10 cellular contexts compared by ENCODE assay signal in genomic region chr1:1004780-1005697, GRCh38. TPM values are rescaled to one million over a fixed set of nuclear protein-coding genes. Genes with fewer than 3 reads are reported as not detected.
DNase-seq lines count a peak whose midpoint lies in the region; ATAC-seq and TF ChIP-seq lines count a peak whose summit lies in the region.
"Had no signal": no experiment of that assay in that cellular context is flagged by ENCODE, and none has a peak within 500 bp of the region (broad histone marks: within the 10 kb centered on the region; RNA-seq: fewer than 3 reads in every experiment).

No MANE protein-coding gene starts in this region.

- TF ChIP-seq CTCF in RWPE2 (IDR thresholded peaks at IDR 0.05; ENCODE audit: poor library complexity, severe bottlenecking): no peak
- TF ChIP-seq CTCF in sigmoid colon (IDR thresholded peaks at IDR 0.05): no peak
- no peak for TF ChIP-seq CTCF in prostate gland (IDR thresholded peaks at IDR 0.05)

- H4K20me1 ChIP-seq in GM23248 (ENCODE audit: insufficient read depth): no peaks in the 10 kb centered on the region

- H3K4me2 ChIP-seq in GM23248 (ENCODE audit: unreplicated experiment): no peak overlapping the region

- ATAC-seq in RWPE2 (ENCODE audit: low read depth) (no peak; the same call in 2 of the 3 replicates), Right ventricle myocardium superior (ENCODE audit: poor library complexity) (peak; percentile 13), GM19351 (IDR thresholded peaks at IDR 0.05; ENCODE audit: unreplicated experiment) (no peak), GM21723 (IDR thresholded peaks at IDR 0.05; ENCODE audit: unreplicated experiment) (no peak)

- DNase-seq in GM23248 (peak; percentile 62), RWPE2 (ENCODE audit: low spot score) (peak; percentile 33), Right ventricle myocardium superior (peak; percentile 74), sigmoid colon (peak; percentile 79), mesenteric fat pad (ENCODE audit: low spot score) (no peak), prostate gland (ENCODE audit: low spot score) (no peak)
- DNase-seq: activated T-cell treated with anti-CD3 and anti-CD28 coated beads, Interleukin-2, amount 50 U/mL, for 1 hour had no signal

- WGBS in GM23248 (ENCODE audit: low coverage in 1 of 2, low lambda C conversion rate in 2 of 2, missing lambda C conversion rate in 2 of 2), 2 experiments: 28% methylated on average over 21 of the region's 21 CpGs
- WGBS in sigmoid colon, 2 donors: 16 to 19% methylated on average over 21 of the region's 21 CpGs
- 38% methylated on average over 20 of the region's 21 CpGs for WGBS in prostate gland

- TF ChIP-seq EP300 in sigmoid colon (IDR thresholded peaks at IDR 0.05): no peak

- H3K4me1 ChIP-seq in GM23248 (ENCODE audit: insufficient read depth) (no peaks in the 10 kb centered on the region; the same call in 1 of the 2 replicates), RWPE2 (ENCODE audit: insufficient read depth, poor library complexity, severe bottlenecking) (peaks cover 6% of the 10 kb centered on the region), sigmoid colon (peaks cover 0 to 36% (median 27%) of the 10 kb centered on the region in 4 donors), prostate gland (replicated peaks) (peaks cover 5% of the 10 kb centered on the region)

- TF ChIP-seq POLR2A in sigmoid colon (IDR thresholded peaks at IDR 0.05) (no peak), prostate gland (IDR thresholded peaks at IDR 0.05) (no peak)

- H2AFZ ChIP-seq in GM23248: no peak overlapping the region

- no peaks in the 10 kb centered on the region for H3K9me3 ChIP-seq in GM23248 (ENCODE audit: low read depth)
- H3K9me3 ChIP-seq in RWPE2 (ENCODE audit: severe bottlenecking): no peaks in the 10 kb centered on the region
- no peaks in the 10 kb centered on the region for H3K9me3 ChIP-seq in sigmoid colon
- H3K9me3 ChIP-seq in prostate gland: no peaks in the 10 kb centered on the region

- in situ Hi-C loops in GM23248 (cut with MboI): no loop called here

- no peaks in the 10 kb centered on the region for H3K36me3 ChIP-seq in GM23248 (ENCODE audit: low read depth)
- no peaks in the 10 kb centered on the region for H3K36me3 ChIP-seq in RWPE2 (ENCODE audit: low read depth)
- no peaks in the 10 kb centered on the region for H3K36me3 ChIP-seq in sigmoid colon
- H3K36me3 ChIP-seq in prostate gland: no peaks in the 10 kb centered on the region

- H3K9me2 ChIP-seq in GM23248 (ENCODE audit: insufficient read depth): no peaks in the 10 kb centered on the region

- no peaks in the 10 kb centered on the region for H3F3A ChIP-seq in GM23248 (ENCODE audit: insufficient read depth)

- no peak overlapping the region for H3K9ac ChIP-seq in GM23248

- H3K27ac ChIP-seq in GM23248 (no peak overlapping the region), RWPE2 (ENCODE audit: poor library complexity, severe bottlenecking) (no peak overlapping the region), sigmoid colon (peak overlapping the region in 2 of 4 donors; percentile 40 to 47), prostate gland (peak overlapping the region in 1 of 2 donors; percentile 26)

- H3K4me3 ChIP-seq in GM23248 (no peak overlapping the region), RWPE2 (ENCODE audit: severe bottlenecking) (no peak overlapping the region), sigmoid colon (no peak overlapping the region), prostate gland (no peak overlapping the region)

- H3K27me3 ChIP-seq in GM23248 (replicated peaks; ENCODE audit: insufficient read depth) (no peaks in the 10 kb centered on the region), RWPE2 (ENCODE audit: insufficient read depth, poor library complexity, severe bottlenecking) (no peaks in the 10 kb centered on the region), sigmoid colon (no peaks in the 10 kb centered on the region), prostate gland (replicated peaks; ENCODE audit: insufficient read depth) (no peaks in the 10 kb centered on the region)

- H3K79me2 ChIP-seq in GM23248 (ENCODE audit: insufficient read depth): no peaks in the 10 kb centered on the region

- intact Hi-C loops in Right ventricle myocardium superior (cut with DNase I) (no loop called here), sigmoid colon (cut with DNase I) (no loop called here), prostate gland (cut with DNase I) (no loop called here)

RNA-seq across cellular contexts. Expression of gene HES4, which starts 5.1 kb away (rescaled TPM):
- 3.1 and 7.6 TPM in 2 replicates for total RNA-seq in GM23248 (2014; rRNA removed; shearing (Covaris generic))
- polyA plus RNA-seq in GM23248 (2016; fragmentation: Nextera tagmentation; extraction: Ambion mirVana) (3.7 and 4.1 TPM in 2 replicates), sigmoid colon (10 to 100 TPM in 1 of 3 donors, 1 to 10 TPM in 2; 1.2 to 15.7 (median 4.6) TPM)
- total RNA-seq in Right ventricle myocardium superior (27.4 TPM), sigmoid colon (10 to 100 TPM; 25.0 to 65.1 (median 27.9) TPM), mesenteric fat pad (25.5 TPM), prostate gland (10 to 100 TPM; 45.8 to 82.6 TPM)

RNA-seq across cellular contexts. Expression of gene ISG15, which starts 8.3 kb away (rescaled TPM):
- 41.2 and 49.1 TPM in 2 replicates for total RNA-seq in GM23248 (2014; rRNA removed; shearing (Covaris generic))
- polyA plus RNA-seq in GM23248 (2016; fragmentation: Nextera tagmentation; extraction: Ambion mirVana) (77.0 and 85.7 TPM in 2 replicates), sigmoid colon (100 to 1,000 TPM in 2 of 3 donors, 10 to 100 TPM in 1; 78.7 to 357 (median 241) TPM)
- total RNA-seq in Right ventricle myocardium superior (13.3 TPM), sigmoid colon (10 to 100 TPM; 49.4 to 81.1 (median 68.8) TPM), mesenteric fat pad (47.0 TPM), prostate gland (10 to 100 TPM; 22.3 to 27.2 TPM)

RNA-seq across cellular contexts. Expression of gene AGRN, which starts 14.9 kb away (rescaled TPM):
- 43.2 and 55.1 TPM in 2 replicates for total RNA-seq in GM23248 (2014; rRNA removed; shearing (Covaris generic))
- polyA plus RNA-seq in GM23248 (2016; fragmentation: Nextera tagmentation; extraction: Ambion mirVana) (1.4 and 1.8 TPM in 2 replicates), sigmoid colon (10 to 100 TPM in 1 of 3 donors, 1 to 10 TPM in 2; 2.8 to 54.4 (median 3.0) TPM)
- total RNA-seq in Right ventricle myocardium superior (12.8 TPM), sigmoid colon (10 to 100 TPM in 2 of 4 donors, 1 to 10 TPM in 2; 3.9 to 23.3 (median 10.3) TPM), mesenteric fat pad (17.6 TPM), prostate gland (10 to 100 TPM; 87.7 to 92.4 TPM)

RNA-seq across cellular contexts. Expression of gene PERM1, which starts 23.1 kb away (rescaled TPM):
- not detected in 2 replicates for total RNA-seq in GM23248 (2014; rRNA removed; shearing (Covaris generic))
- polyA plus RNA-seq in GM23248 (2016; fragmentation: Nextera tagmentation; extraction: Ambion mirVana) (0.45 and 0.61 TPM in 2 replicates), sigmoid colon (under 1 TPM in 2 of 3 donors, not detected in 1; 0.16 to 0.69 TPM)
- total RNA-seq in Right ventricle myocardium superior (170 TPM), sigmoid colon (under 1 TPM in 1 of 4 donors, not detected in 3; under 0.01 TPM), mesenteric fat pad (not detected), prostate gland (1 to 10 TPM in 1 of 2 donors, under 1 TPM in 1; 0.80 to 3.9 TPM)
- polyA plus RNA-seq: neural cell had no signal

RNA-seq across cellular contexts. Expression of gene PLEKHN1, which starts 38.8 kb away (rescaled TPM):
- total RNA-seq in GM23248 (2014; rRNA removed; shearing (Covaris generic)): 1.4 and 2.1 TPM in 2 replicates
- polyA plus RNA-seq in GM23248 (2016; fragmentation: Nextera tagmentation; extraction: Ambion mirVana) (1.7 and 2.5 TPM in 2 replicates), sigmoid colon (1 to 10 TPM in 1 of 3 donors, under 1 TPM in 1, not detected in 1; 0.46 to 1.5 TPM)
- total RNA-seq in Right ventricle myocardium superior (not detected), sigmoid colon (not detected), mesenteric fat pad (0.39 TPM), prostate gland (1 to 10 TPM; 1.4 to 6.4 TPM)

Comparison
In these comparisons a context has a peak if more than half of its experiments do, and no peak if none do; other contexts are left out.
1. DNase-seq: peak in GM23248 (single experiment), RWPE2 (single experiment), Right ventricle myocardium superior (single experiment) and sigmoid colon (single experiment); none in mesenteric fat pad (single experiment) and prostate gland (single experiment).